In the genomic region with DNA sequence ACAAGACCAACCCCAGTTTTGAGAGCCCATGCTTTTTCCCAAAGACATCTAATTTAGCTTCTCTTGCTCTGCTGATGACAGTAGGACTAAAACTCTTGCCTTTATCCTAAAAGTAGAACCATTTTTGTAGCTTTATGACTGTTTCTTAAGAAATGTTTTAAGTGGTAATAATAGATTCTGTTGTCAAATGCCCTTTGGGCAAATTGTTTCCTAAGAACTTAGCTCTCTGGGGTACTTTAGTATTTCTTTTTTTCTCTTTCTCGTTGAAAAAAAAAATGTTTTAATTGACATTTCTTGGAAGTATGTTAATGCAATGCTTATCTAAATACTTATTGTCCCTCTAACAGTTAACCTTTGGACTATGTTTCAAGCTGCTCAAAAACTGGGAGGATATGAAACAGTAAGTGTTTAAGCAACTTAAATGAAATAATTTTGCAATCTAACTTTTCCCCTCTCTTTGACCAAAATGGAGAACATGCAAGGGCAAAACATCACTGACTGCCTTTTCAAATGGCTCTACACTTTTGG, we compare ENCODE assay signal across 10 cellular contexts.
DNase-seq lines count a peak whose midpoint lies in the region; ATAC-seq and TF ChIP-seq lines count a peak whose summit lies in the region.
"Had no signal": no experiment of that assay in that cellular context is flagged by ENCODE, and none has a peak within 500 bp of the region (broad histone marks: within the 10 kb centered on the region; RNA-seq: fewer than 3 reads in every experiment).

No MANE protein-coding gene starts in this region.

- no peak for TF ChIP-seq CTCF in right lobe of liver (IDR thresholded peaks at IDR 0.05)

- H3K36me3 ChIP-seq in right lobe of liver: peaks cover 0 to 3% (median 0%) of the 10 kb centered on the region in 4 donors
- peaks cover 5 to 62% (median 27%) of the 10 kb centered on the region in 5 donors for H3K36me3 ChIP-seq in subcutaneous abdominal adipose tissue (ENCODE audit: control insufficient read depth in 5 of 5, insufficient read depth in 5 of 5, low read length in 5 of 5)

- in situ Hi-C loops in ACHN (cut with HindIII; ENCODE audit: low pct_ligation_motif_present, low pct_unique_long_range_greater_than_20kb, low sequenced_read_pairs): no loop called here

- peaks cover 4% of the 10 kb centered on the region for H3K9me3 Mint-ChIP-seq in activated CD8-positive, alpha-beta memory T cell treated with anti-CD3 and anti-CD28 coated beads, Interleukin-2, amount 10 ng/mL, durations not matched to agents 7 days and 5 days (ENCODE audit: low read depth)
- H3K9me3 Mint-ChIP-seq: endodermal cell had no signal

- H3K4me1 ChIP-seq in right lobe of liver: peaks cover 0 to 33% (median 7%) of the 10 kb centered on the region in 4 donors
- H3K4me1 ChIP-seq in subcutaneous abdominal adipose tissue (ENCODE audit: control insufficient read depth in 5 of 5, insufficient read depth in 5 of 5, low read length in 5 of 5): peaks cover 15 to 87% (median 75%) of the 10 kb centered on the region in 5 donors

- H3K9ac ChIP-seq in subcutaneous abdominal adipose tissue (ENCODE audit: low read length in 5 of 5): peak overlapping the region in 3 of 5 donors; percentile 53 to 76 (median 67)

- H3K9me3 ChIP-seq in right lobe of liver: no peaks in the 10 kb centered on the region
- no peaks in the 10 kb centered on the region for H3K9me3 ChIP-seq in subcutaneous abdominal adipose tissue (ENCODE audit: control insufficient read depth in 5 of 5, low read length in 5 of 5)

- peaks cover 90% of the 10 kb centered on the region for H3K36me3 Mint-ChIP-seq in activated CD8-positive, alpha-beta memory T cell treated with anti-CD3 and anti-CD28 coated beads, Interleukin-2, amount 10 ng/mL, durations not matched to agents 7 days and 5 days

- CTCF ChIA-PET in activated CD8-positive, alpha-beta memory T cell treated with anti-CD3 and anti-CD28 coated beads, Interleukin-2, amount 10 ng/mL, durations not matched to agents 7 days and 5 days (lab: Charles Lee): interaction anchor here (1.1 to 1.4 kb wide), 3 partner anchors 13 to 186 kb away, joined by 3 to 5 read pairs (median 4); no protein-coding TSS in a partner anchor

- ATAC-seq in activated CD8-positive, alpha-beta memory T cell treated with anti-CD3 and anti-CD28 coated beads, Interleukin-2, amount 10 ng/mL, durations not matched to agents 7 days and 5 days: no peak
- ATAC-seq in right lobe of liver: peak; percentile 9 to 74 (median 47)

- intact Hi-C loops in right lobe of liver (cut with DNase I): no loop called here

- 0% methylated on average over 1 of the region's 1 CpG for WGBS in right lobe of liver (ENCODE audit: insufficient coverage, low coverage, low lambda C conversion rate, missing lambda C conversion rate)

- no peak overlapping the region for H3K4me3 Mint-ChIP-seq in activated CD8-positive, alpha-beta memory T cell treated with anti-CD3 and anti-CD28 coated beads, Interleukin-2, amount 10 ng/mL, durations not matched to agents 7 days and 5 days
- H3K4me3 Mint-ChIP-seq: endodermal cell had no signal

- no peak for DNase-seq in activated CD8-positive, alpha-beta memory T cell treated with anti-CD3 and anti-CD28 coated beads, Interleukin-2, amount 10 ng/mL, durations not matched to agents 7 days and 5 days
- DNase-seq in activated CD8-positive, alpha-beta memory T cell treated with anti-CD3 and anti-CD28 coated beads for 24 hours: no peak
- DNase-seq in RPMI7951 (ENCODE audit: low read depth): peak; percentile 32
- no peak for DNase-seq in right lobe of liver
- no peak for DNase-seq in ACHN
- DNase-seq in NCI-H2196 (lab: John Stamatoyannopoulos, UW; ENCODE audit: unreplicated experiment): no peak
- DNase-seq in SW480 (ENCODE audit: low spot score): no peak
- DNase-seq: endodermal cell, posterior cingulate gyrus had no signal

- H3K4me1 Mint-ChIP-seq in activated CD8-positive, alpha-beta memory T cell treated with anti-CD3 and anti-CD28 coated beads, Interleukin-2, amount 10 ng/mL, durations not matched to agents 7 days and 5 days: peaks cover 91% of the 10 kb centered on the region

- H3K4me3 ChIP-seq in right lobe of liver (no peak overlapping the region), subcutaneous abdominal adipose tissue (ENCODE audit: low read depth in 1 of 5, low read length in 5 of 5) (peak overlapping the region in 3 of 5 donors; percentile 11 to 53 (median 37))

- H3K27ac Mint-ChIP-seq in activated CD8-positive, alpha-beta memory T cell treated with anti-CD3 and anti-CD28 coated beads, Interleukin-2, amount 10 ng/mL, durations not matched to agents 7 days and 5 days: peak overlapping the region; percentile 38
- H3K27ac Mint-ChIP-seq: endodermal cell had no signal

- TF ChIP-seq POLR2A in right lobe of liver (IDR thresholded peaks at IDR 0.05): no peak

- H3K27me3 ChIP-seq in right lobe of liver: no peaks in the 10 kb centered on the region
- no peaks in the 10 kb centered on the region for H3K27me3 ChIP-seq in subcutaneous abdominal adipose tissue (ENCODE audit: control insufficient read depth in 5 of 5, insufficient read depth in 4 of 5, low read length in 5 of 5)

- H3K27ac ChIP-seq in right lobe of liver: peak overlapping the region in 2 of 3 donors; percentile 24 to 73
- H3K27ac ChIP-seq in subcutaneous abdominal adipose tissue (ENCODE audit: low read depth, low read length): peak overlapping the region; percentile 98

- H3K27me3 Mint-ChIP-seq in activated CD8-positive, alpha-beta memory T cell treated with anti-CD3 and anti-CD28 coated beads, Interleukin-2, amount 10 ng/mL, durations not matched to agents 7 days and 5 days: no peaks in the 10 kb centered on the region

Comparison
In these comparisons a context has a peak if more than half of its experiments do, and no peak if none do; other contexts are left out.
1. H3K4me3 ChIP-seq: peak in subcutaneous abdominal adipose tissue (3 of 5); none in right lobe of liver (0 of 3).